Comparison of ENCODE assay signal across 1 cellular context in the genomic region with DNA sequence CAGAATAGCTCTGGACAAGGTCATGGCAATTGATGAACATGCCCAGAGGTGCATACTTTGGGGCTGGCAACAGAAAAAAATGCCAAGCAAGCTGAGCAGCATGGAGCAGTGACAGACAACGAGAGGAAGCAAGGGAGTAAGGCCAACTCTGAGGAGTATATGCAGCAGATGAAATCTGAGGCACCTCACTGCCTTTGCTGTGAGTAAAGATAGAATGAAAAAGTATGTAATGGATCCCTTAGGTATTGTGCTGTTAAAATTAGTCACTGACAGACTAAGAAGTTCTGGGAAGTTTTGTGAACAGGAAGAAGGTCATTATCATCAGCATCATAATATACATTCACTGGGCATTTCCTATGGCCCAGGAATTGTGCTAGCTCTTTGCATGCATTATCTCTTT.
TF ChIP-seq lines count a peak whose summit lies in the region.

No MANE protein-coding gene starts in this region.

TF ChIP-seq in endothelial cell of umbilical vein, 7 proteins besides CTCF, POLR2A, EP300 and RAD21:
- TF ChIP-seq GATA2 (IDR thresholded peaks at IDR 0.05; ENCODE audit: insufficient read depth, insufficient read length, low read depth, low read length) (peak; percentile 32), MAX (IDR thresholded peaks at IDR 0.05; ENCODE audit: insufficient read depth, insufficient read length) (no peak), POLR2AphosphoS5 (IDR thresholded peaks at IDR 0.05; ENCODE audit: insufficient read depth, low read depth, low read length) (no peak), FOS (IDR thresholded peaks at IDR 0.05; ENCODE audit: borderline replicate concordance, insufficient read depth, low read length) (peak; percentile 29)
